In the genomic region with DNA sequence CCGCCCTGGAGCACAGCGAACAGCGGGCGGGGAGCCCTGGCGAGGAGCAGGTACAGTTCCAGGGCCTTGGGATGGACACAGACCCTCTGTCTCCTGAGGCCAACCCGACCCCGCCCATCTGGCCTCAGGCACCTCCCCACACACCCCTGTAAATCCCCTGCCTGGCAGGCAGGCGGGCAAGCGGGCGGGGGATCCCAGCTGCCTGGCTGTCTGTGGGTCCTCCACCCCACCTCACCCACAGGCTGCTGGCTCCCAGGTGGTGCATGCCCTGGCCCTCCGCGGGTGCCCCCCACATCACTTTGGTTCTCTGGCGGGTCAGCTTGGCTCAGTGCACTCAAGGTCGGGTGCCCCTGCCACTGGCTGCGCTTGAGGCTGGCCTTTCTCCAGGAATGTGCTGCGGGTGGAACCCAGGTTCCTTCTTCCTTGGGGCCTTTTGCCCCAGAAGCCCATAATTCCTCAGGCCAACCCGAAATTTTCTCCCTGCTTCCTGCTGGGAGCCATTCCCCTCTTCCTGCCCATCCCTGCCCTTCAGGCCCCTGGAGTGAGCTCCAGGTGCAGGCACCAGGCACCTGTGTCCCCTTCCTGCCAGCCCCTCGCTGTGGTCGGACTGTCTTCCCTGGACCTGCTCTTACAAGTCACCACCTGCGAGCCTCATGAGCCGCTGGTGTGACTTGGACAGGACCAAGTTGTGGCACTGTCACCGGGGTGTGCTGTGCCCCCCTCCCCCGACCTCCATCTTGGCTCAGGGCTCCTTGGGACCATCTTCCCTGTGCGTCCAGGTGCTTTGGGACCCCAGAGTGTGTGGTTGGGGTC, we compare ENCODE assay signal across 3 cellular contexts.
TF ChIP-seq lines count a peak whose summit lies in the region.

No MANE protein-coding gene starts in this region.

TF ChIP-seq in A549, 52 proteins besides CTCF, POLR2A, EP300 and RAD21:
- TF ChIP-seq, protein P1, sequence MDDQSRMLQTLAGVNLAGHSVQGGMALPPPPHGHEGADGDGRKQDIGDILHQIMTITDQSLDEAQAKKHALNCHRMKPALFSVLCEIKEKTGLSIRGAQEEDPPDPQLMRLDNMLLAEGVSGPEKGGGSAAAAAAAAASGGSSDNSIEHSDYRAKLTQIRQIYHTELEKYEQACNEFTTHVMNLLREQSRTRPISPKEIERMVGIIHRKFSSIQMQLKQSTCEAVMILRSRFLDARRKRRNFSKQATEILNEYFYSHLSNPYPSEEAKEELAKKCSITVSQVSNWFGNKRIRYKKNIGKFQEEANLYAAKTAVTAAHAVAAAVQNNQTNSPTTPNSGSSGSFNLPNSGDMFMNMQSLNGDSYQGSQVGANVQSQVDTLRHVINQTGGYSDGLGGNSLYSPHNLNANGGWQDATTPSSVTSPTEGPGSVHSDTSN (IDR thresholded peaks at IDR 0.05): peak; percentile 14
- peak in 1 of 2 experiments; percentile 24; a peak in 1 of 5 replicates for TF ChIP-seq JUN (IDR thresholded peaks at IDR 0.05)
- TF ChIP-seq, protein P2, sequence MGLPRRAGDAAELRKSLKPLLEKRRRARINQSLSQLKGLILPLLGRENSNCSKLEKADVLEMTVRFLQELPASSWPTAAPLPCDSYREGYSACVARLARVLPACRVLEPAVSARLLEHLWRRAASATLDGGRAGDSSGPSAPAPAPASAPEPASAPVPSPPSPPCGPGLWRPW (IDR thresholded peaks at IDR 0.05): no peak
TF ChIP-seq in A549: peak in this region for 2.

TF ChIP-seq in GM12891, 5 proteins besides CTCF, POLR2A, EP300 and RAD21:
- TF ChIP-seq POLR2AphosphoS5 (IDR thresholded peaks at IDR 0.05; ENCODE audit: low read depth, low read length) (no peak), PAX5 (IDR thresholded peaks at IDR 0.05; ENCODE audit: insufficient read depth, low read length, severe bottlenecking) (no peak), SPI1 (IDR thresholded peaks at IDR 0.05; ENCODE audit: low read depth, low read length) (no peak), POU2F2 (IDR thresholded peaks at IDR 0.05; ENCODE audit: low read depth, low read length) (no peak), TAF1 (IDR thresholded peaks at IDR 0.05; ENCODE audit: low read depth, low read length) (no peak)

TF ChIP-seq in GM12878, 131 proteins besides CTCF, POLR2A, EP300 and RAD21:
- TF ChIP-seq NFYA (IDR thresholded peaks at IDR 0.05; ENCODE audit: borderline replicate concordance, low read depth, low read length) (no peak), FOS (IDR thresholded peaks at IDR 0.05; ENCODE audit: borderline replicate concordance, extremely low read depth, insufficient read length) (no peak), WRNIP1 (IDR thresholded peaks at IDR 0.05; ENCODE audit: borderline replicate concordance, low read depth, low read length) (no peak), ZNF207 (IDR thresholded peaks at IDR 0.05; ENCODE audit: borderline replicate concordance) (no peak), SMC3 (IDR thresholded peaks at IDR 0.05; ENCODE audit: borderline replicate concordance, low read length) (no peak), SMAD5 (IDR thresholded peaks at IDR 0.05; ENCODE audit: low read depth) (no peak), SUPT20H (IDR thresholded peaks at IDR 0.05; ENCODE audit: borderline replicate concordance, control insufficient read depth, low read depth, low read length) (no peak), CBX3 (IDR thresholded peaks at IDR 0.05; ENCODE audit: borderline replicate concordance, low read depth) (no peak)
- TF ChIP-seq, protein P3, sequence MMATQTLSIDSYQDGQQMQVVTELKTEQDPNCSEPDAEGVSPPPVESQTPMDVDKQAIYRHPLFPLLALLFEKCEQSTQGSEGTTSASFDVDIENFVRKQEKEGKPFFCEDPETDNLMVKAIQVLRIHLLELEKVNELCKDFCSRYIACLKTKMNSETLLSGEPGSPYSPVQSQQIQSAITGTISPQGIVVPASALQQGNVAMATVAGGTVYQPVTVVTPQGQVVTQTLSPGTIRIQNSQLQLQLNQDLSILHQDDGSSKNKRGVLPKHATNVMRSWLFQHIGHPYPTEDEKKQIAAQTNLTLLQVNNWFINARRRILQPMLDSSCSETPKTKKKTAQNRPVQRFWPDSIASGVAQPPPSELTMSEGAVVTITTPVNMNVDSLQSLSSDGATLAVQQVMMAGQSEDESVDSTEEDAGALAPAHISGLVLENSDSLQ (IDR thresholded peaks at IDR 0.05): no peak
- TF ChIP-seq, protein P4, sequence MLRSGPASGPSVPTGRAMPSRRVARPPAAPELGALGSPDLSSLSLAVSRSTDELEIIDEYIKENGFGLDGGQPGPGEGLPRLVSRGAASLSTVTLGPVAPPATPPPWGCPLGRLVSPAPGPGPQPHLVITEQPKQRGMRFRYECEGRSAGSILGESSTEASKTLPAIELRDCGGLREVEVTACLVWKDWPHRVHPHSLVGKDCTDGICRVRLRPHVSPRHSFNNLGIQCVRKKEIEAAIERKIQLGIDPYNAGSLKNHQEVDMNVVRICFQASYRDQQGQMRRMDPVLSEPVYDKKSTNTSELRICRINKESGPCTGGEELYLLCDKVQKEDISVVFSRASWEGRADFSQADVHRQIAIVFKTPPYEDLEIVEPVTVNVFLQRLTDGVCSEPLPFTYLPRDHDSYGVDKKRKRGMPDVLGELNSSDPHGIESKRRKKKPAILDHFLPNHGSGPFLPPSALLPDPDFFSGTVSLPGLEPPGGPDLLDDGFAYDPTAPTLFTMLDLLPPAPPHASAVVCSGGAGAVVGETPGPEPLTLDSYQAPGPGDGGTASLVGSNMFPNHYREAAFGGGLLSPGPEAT (IDR thresholded peaks at IDR 0.05; ENCODE audit: low read depth): no peak
- TF ChIP-seq, protein P5, sequence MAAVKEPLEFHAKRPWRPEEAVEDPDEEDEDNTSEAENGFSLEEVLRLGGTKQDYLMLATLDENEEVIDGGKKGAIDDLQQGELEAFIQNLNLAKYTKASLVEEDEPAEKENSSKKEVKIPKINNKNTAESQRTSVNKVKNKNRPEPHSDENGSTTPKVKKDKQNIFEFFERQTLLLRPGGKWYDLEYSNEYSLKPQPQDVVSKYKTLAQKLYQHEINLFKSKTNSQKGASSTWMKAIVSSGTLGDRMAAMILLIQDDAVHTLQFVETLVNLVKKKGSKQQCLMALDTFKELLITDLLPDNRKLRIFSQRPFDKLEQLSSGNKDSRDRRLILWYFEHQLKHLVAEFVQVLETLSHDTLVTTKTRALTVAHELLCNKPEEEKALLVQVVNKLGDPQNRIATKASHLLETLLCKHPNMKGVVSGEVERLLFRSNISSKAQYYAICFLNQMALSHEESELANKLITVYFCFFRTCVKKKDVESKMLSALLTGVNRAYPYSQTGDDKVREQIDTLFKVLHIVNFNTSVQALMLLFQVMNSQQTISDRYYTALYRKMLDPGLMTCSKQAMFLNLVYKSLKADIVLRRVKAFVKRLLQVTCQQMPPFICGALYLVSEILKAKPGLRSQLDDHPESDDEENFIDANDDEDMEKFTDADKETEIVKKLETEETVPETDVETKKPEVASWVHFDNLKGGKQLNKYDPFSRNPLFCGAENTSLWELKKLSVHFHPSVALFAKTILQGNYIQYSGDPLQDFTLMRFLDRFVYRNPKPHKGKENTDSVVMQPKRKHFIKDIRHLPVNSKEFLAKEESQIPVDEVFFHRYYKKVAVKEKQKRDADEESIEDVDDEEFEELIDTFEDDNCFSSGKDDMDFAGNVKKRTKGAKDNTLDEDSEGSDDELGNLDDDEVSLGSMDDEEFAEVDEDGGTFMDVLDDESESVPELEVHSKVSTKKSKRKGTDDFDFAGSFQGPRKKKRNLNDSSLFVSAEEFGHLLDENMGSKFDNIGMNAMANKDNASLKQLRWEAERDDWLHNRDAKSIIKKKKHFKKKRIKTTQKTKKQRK (IDR thresholded peaks at IDR 0.05; ENCODE audit: low read depth, low read length): no peak
- TF ChIP-seq, protein P6, sequence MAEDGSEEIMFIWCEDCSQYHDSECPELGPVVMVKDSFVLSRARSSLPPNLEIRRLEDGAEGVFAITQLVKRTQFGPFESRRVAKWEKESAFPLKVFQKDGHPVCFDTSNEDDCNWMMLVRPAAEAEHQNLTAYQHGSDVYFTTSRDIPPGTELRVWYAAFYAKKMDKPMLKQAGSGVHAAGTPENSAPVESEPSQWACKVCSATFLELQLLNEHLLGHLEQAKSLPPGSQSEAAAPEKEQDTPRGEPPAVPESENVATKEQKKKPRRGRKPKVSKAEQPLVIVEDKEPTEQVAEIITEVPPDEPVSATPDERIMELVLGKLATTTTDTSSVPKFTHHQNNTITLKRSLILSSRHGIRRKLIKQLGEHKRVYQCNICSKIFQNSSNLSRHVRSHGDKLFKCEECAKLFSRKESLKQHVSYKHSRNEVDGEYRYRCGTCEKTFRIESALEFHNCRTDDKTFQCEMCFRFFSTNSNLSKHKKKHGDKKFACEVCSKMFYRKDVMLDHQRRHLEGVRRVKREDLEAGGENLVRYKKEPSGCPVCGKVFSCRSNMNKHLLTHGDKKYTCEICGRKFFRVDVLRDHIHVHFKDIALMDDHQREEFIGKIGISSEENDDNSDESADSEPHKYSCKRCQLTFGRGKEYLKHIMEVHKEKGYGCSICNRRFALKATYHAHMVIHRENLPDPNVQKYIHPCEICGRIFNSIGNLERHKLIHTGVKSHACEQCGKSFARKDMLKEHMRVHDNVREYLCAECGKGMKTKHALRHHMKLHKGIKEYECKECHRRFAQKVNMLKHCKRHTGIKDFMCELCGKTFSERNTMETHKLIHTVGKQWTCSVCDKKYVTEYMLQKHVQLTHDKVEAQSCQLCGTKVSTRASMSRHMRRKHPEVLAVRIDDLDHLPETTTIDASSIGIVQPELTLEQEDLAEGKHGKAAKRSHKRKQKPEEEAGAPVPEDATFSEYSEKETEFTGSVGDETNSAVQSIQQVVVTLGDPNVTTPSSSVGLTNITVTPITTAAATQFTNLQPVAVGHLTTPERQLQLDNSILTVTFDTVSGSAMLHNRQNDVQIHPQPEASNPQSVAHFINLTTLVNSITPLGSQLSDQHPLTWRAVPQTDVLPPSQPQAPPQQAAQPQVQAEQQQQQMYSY (CRISPR knock-in tag; IDR thresholded peaks at IDR 0.05): no peak
- TF ChIP-seq, protein P7, sequence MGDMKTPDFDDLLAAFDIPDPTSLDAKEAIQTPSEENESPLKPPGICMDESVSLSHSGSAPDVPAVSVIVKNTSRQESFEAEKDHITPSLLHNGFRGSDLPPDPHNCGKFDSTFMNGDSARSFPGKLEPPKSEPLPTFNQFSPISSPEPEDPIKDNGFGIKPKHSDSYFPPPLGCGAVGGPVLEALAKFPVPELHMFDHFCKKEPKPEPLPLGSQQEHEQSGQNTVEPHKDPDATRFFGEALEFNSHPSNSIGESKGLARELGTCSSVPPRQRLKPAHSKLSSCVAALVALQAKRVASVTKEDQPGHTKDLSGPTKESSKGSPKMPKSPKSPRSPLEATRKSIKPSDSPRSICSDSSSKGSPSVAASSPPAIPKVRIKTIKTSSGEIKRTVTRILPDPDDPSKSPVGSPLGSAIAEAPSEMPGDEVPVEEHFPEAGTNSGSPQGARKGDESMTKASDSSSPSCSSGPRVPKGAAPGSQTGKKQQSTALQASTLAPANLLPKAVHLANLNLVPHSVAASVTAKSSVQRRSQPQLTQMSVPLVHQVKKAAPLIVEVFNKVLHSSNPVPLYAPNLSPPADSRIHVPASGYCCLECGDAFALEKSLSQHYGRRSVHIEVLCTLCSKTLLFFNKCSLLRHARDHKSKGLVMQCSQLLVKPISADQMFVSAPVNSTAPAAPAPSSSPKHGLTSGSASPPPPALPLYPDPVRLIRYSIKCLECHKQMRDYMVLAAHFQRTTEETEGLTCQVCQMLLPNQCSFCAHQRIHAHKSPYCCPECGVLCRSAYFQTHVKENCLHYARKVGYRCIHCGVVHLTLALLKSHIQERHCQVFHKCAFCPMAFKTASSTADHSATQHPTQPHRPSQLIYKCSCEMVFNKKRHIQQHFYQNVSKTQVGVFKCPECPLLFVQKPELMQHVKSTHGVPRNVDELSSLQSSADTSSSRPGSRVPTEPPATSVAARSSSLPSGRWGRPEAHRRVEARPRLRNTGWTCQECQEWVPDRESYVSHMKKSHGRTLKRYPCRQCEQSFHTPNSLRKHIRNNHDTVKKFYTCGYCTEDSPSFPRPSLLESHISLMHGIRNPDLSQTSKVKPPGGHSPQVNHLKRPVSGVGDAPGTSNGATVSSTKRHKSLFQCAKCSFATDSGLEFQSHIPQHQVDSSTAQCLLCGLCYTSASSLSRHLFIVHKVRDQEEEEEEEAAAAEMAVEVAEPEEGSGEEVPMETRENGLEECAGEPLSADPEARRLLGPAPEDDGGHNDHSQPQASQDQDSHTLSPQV (IDR thresholded peaks at IDR 0.05): no peak
TF ChIP-seq in GM12878: peak in this region for 0.
